ENCODE assay signal across 1 cellular context in the genomic region with DNA sequence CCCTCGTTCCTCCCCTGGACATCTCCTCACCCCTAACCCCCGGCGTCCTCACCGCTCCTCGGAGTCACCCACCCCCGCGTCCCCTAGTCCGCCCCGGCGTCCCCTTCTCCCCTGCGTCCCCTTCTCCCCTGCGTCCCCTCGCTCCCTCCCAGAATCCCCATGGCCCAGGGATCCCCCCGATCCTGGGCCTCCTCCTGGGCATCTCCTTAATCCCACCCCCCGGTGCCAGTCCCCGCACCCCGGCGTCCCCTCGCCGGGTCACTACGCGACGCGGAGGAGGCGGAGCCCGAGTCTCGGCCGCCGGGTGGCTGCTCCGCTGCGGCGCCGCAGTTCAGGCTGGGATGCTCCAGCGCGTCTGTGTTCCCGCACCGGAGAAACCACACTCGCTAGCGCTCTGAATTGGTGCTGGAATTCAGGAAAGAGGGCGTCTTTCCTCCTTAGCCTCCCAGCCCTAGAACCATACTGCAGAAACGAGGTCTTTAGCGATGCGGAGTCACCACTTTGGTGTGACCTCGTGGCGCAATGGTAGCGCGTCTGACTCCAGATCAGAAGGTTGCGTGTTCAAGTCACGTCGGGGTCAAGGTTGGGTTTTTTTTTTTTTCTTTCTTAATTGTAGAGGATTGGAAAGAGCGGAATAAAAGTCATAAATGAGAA.
A peak's percentile ranks its signal among the peaks of the same experiment; 100 is the strongest.
TF ChIP-seq lines count a peak whose summit lies in the region.

No MANE protein-coding gene starts in this region.

TF ChIP-seq in K562, 482 proteins besides CTCF, POLR2A, EP300 and RAD21 (continued from another document and continues in another):
- TF ChIP-seq, protein P1, sequence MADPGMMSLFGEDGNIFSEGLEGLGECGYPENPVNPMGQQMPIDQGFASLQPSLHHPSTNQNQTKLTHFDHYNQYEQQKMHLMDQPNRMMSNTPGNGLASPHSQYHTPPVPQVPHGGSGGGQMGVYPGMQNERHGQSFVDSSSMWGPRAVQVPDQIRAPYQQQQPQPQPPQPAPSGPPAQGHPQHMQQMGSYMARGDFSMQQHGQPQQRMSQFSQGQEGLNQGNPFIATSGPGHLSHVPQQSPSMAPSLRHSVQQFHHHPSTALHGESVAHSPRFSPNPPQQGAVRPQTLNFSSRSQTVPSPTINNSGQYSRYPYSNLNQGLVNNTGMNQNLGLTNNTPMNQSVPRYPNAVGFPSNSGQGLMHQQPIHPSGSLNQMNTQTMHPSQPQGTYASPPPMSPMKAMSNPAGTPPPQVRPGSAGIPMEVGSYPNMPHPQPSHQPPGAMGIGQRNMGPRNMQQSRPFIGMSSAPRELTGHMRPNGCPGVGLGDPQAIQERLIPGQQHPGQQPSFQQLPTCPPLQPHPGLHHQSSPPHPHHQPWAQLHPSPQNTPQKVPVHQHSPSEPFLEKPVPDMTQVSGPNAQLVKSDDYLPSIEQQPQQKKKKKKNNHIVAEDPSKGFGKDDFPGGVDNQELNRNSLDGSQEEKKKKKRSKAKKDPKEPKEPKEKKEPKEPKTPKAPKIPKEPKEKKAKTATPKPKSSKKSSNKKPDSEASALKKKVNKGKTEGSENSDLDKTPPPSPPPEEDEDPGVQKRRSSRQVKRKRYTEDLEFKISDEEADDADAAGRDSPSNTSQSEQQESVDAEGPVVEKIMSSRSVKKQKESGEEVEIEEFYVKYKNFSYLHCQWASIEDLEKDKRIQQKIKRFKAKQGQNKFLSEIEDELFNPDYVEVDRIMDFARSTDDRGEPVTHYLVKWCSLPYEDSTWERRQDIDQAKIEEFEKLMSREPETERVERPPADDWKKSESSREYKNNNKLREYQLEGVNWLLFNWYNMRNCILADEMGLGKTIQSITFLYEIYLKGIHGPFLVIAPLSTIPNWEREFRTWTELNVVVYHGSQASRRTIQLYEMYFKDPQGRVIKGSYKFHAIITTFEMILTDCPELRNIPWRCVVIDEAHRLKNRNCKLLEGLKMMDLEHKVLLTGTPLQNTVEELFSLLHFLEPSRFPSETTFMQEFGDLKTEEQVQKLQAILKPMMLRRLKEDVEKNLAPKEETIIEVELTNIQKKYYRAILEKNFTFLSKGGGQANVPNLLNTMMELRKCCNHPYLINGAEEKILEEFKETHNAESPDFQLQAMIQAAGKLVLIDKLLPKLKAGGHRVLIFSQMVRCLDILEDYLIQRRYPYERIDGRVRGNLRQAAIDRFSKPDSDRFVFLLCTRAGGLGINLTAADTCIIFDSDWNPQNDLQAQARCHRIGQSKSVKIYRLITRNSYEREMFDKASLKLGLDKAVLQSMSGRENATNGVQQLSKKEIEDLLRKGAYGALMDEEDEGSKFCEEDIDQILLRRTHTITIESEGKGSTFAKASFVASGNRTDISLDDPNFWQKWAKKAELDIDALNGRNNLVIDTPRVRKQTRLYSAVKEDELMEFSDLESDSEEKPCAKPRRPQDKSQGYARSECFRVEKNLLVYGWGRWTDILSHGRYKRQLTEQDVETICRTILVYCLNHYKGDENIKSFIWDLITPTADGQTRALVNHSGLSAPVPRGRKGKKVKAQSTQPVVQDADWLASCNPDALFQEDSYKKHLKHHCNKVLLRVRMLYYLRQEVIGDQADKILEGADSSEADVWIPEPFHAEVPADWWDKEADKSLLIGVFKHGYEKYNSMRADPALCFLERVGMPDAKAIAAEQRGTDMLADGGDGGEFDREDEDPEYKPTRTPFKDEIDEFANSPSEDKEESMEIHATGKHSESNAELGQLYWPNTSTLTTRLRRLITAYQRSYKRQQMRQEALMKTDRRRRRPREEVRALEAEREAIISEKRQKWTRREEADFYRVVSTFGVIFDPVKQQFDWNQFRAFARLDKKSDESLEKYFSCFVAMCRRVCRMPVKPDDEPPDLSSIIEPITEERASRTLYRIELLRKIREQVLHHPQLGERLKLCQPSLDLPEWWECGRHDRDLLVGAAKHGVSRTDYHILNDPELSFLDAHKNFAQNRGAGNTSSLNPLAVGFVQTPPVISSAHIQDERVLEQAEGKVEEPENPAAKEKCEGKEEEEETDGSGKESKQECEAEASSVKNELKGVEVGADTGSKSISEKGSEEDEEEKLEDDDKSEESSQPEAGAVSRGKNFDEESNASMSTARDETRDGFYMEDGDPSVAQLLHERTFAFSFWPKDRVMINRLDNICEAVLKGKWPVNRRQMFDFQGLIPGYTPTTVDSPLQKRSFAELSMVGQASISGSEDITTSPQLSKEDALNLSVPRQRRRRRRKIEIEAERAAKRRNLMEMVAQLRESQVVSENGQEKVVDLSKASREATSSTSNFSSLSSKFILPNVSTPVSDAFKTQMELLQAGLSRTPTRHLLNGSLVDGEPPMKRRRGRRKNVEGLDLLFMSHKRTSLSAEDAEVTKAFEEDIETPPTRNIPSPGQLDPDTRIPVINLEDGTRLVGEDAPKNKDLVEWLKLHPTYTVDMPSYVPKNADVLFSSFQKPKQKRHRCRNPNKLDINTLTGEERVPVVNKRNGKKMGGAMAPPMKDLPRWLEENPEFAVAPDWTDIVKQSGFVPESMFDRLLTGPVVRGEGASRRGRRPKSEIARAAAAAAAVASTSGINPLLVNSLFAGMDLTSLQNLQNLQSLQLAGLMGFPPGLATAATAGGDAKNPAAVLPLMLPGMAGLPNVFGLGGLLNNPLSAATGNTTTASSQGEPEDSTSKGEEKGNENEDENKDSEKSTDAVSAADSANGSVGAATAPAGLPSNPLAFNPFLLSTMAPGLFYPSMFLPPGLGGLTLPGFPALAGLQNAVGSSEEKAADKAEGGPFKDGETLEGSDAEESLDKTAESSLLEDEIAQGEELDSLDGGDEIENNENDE (IDR thresholded peaks at IDR 0.05; ENCODE audit: low read depth, low read length), result no peak
- TF ChIP-seq SIX5 (IDR thresholded peaks at IDR 0.05; ENCODE audit: borderline replicate concordance in 1 of 2, insufficient read depth in 1 of 2, low read depth in 1 of 2, low read length in 2 of 2), result no peak
- TF ChIP-seq, protein P2, sequence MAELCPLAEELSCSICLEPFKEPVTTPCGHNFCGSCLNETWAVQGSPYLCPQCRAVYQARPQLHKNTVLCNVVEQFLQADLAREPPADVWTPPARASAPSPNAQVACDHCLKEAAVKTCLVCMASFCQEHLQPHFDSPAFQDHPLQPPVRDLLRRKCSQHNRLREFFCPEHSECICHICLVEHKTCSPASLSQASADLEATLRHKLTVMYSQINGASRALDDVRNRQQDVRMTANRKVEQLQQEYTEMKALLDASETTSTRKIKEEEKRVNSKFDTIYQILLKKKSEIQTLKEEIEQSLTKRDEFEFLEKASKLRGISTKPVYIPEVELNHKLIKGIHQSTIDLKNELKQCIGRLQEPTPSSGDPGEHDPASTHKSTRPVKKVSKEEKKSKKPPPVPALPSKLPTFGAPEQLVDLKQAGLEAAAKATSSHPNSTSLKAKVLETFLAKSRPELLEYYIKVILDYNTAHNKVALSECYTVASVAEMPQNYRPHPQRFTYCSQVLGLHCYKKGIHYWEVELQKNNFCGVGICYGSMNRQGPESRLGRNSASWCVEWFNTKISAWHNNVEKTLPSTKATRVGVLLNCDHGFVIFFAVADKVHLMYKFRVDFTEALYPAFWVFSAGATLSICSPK (IDR thresholded peaks at IDR 0.05; ENCODE audit: borderline replicate concordance), result no peak
- no peak for TF ChIP-seq ZSCAN32 (CRISPR knock-in tag; IDR thresholded peaks at IDR 0.05)
- TF ChIP-seq, protein P3, sequence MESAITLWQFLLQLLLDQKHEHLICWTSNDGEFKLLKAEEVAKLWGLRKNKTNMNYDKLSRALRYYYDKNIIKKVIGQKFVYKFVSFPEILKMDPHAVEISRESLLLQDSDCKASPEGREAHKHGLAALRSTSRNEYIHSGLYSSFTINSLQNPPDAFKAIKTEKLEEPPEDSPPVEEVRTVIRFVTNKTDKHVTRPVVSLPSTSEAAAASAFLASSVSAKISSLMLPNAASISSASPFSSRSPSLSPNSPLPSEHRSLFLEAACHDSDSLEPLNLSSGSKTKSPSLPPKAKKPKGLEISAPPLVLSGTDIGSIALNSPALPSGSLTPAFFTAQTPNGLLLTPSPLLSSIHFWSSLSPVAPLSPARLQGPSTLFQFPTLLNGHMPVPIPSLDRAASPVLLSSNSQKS (CRISPR knock-in tag; IDR thresholded peaks at IDR 0.05), result no peak
- no peak for TF ChIP-seq KAT8 (IDR thresholded peaks at IDR 0.05; ENCODE audit: low read depth)
- TF ChIP-seq, protein P4, sequence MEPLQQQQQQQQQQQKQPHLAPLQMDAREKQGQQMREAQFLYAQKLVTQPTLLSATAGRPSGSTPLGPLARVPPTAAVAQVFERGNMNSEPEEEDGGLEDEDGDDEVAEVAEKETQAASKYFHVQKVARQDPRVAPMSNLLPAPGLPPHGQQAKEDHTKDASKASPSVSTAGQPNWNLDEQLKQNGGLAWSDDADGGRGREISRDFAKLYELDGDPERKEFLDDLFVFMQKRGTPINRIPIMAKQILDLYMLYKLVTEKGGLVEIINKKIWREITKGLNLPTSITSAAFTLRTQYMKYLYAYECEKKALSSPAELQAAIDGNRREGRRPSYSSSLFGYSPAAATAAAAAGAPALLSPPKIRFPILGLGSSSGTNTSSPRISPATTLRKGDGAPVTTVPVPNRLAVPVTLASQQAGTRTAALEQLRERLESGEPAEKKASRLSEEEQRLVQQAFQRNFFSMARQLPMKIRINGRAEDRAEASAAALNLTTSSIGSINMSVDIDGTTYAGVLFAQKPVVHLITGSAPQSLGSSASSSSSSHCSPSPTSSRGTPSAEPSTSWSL (CRISPR knock-in tag; IDR thresholded peaks at IDR 0.05; ENCODE audit: borderline replicate concordance), result no peak
- no peak for TF ChIP-seq NFXL1 (CRISPR knock-in tag; IDR thresholded peaks at IDR 0.05)
- peak; percentile 49; the same call in 1 of the 2 replicates for TF ChIP-seq SP1 (CRISPR knock-in tag; IDR thresholded peaks at IDR 0.05)
- TF ChIP-seq HNRNPUL1 (IDR thresholded peaks at IDR 0.05; ENCODE audit: low read length), result no peak
- TF ChIP-seq, protein P5, sequence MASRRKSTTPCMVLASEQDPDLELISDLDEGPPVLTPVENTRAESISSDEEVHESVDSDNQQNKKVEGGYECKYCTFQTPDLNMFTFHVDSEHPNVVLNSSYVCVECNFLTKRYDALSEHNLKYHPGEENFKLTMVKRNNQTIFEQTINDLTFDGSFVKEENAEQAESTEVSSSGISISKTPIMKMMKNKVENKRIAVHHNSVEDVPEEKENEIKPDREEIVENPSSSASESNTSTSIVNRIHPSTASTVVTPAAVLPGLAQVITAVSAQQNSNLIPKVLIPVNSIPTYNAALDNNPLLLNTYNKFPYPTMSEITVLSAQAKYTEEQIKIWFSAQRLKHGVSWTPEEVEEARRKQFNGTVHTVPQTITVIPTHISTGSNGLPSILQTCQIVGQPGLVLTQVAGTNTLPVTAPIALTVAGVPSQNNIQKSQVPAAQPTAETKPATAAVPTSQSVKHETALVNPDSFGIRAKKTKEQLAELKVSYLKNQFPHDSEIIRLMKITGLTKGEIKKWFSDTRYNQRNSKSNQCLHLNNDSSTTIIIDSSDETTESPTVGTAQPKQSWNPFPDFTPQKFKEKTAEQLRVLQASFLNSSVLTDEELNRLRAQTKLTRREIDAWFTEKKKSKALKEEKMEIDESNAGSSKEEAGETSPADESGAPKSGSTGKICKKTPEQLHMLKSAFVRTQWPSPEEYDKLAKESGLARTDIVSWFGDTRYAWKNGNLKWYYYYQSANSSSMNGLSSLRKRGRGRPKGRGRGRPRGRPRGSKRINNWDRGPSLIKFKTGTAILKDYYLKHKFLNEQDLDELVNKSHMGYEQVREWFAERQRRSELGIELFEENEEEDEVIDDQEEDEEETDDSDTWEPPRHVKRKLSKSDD (conservative IDR thresholded peaks at IDR 0.05; ENCODE audit: low read length), result no peak
- TF ChIP-seq RBM14 (IDR thresholded peaks at IDR 0.05; ENCODE audit: borderline replicate concordance, insufficient read depth, low read depth, low read length), result no peak
- no peak for TF ChIP-seq RBFOX2 (IDR thresholded peaks at IDR 0.05; ENCODE audit: low read depth, low read length)
- no peak for TF ChIP-seq NR4A1 (CRISPR knock-in tag; IDR thresholded peaks at IDR 0.05)
- no peak for TF ChIP-seq NR4A1 (tag; IDR thresholded peaks at IDR 0.05)
- TF ChIP-seq, protein P6, sequence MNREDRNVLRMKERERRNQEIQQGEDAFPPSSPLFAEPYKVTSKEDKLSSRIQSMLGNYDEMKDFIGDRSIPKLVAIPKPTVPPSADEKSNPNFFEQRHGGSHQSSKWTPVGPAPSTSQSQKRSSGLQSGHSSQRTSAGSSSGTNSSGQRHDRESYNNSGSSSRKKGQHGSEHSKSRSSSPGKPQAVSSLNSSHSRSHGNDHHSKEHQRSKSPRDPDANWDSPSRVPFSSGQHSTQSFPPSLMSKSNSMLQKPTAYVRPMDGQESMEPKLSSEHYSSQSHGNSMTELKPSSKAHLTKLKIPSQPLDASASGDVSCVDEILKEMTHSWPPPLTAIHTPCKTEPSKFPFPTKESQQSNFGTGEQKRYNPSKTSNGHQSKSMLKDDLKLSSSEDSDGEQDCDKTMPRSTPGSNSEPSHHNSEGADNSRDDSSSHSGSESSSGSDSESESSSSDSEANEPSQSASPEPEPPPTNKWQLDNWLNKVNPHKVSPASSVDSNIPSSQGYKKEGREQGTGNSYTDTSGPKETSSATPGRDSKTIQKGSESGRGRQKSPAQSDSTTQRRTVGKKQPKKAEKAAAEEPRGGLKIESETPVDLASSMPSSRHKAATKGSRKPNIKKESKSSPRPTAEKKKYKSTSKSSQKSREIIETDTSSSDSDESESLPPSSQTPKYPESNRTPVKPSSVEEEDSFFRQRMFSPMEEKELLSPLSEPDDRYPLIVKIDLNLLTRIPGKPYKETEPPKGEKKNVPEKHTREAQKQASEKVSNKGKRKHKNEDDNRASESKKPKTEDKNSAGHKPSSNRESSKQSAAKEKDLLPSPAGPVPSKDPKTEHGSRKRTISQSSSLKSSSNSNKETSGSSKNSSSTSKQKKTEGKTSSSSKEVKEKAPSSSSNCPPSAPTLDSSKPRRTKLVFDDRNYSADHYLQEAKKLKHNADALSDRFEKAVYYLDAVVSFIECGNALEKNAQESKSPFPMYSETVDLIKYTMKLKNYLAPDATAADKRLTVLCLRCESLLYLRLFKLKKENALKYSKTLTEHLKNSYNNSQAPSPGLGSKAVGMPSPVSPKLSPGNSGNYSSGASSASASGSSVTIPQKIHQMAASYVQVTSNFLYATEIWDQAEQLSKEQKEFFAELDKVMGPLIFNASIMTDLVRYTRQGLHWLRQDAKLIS (CRISPR knock-in tag; IDR thresholded peaks at IDR 0.05), result no peak
- no peak for TF ChIP-seq ZBTB1 (CRISPR knock-in tag; IDR thresholded peaks at IDR 0.05; ENCODE audit: borderline replicate concordance, low read depth)
- no peak for TF ChIP-seq CBX8 (IDR thresholded peaks at IDR 0.05; ENCODE audit: borderline replicate concordance, extremely low read depth, low read depth, low read length, poor library complexity, severe bottlenecking)
- TF ChIP-seq, protein P7, sequence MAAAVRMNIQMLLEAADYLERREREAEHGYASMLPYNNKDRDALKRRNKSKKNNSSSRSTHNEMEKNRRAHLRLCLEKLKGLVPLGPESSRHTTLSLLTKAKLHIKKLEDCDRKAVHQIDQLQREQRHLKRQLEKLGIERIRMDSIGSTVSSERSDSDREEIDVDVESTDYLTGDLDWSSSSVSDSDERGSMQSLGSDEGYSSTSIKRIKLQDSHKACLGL (CRISPR knock-in tag; IDR thresholded peaks at IDR 0.05; ENCODE audit: borderline replicate concordance, poor library complexity, severe bottlenecking), result no peak
- TF ChIP-seq HLTF (IDR thresholded peaks at IDR 0.05), result no peak
